In genomic region chr18:1499265-1499664, GRCh38 we compare ENCODE assay signal across 14 cellular contexts.
DNase-seq lines count a peak whose midpoint lies in the region; ATAC-seq and TF ChIP-seq lines count a peak whose summit lies in the region.
"Had no signal": no experiment of that assay in that cellular context is flagged by ENCODE, and none has a peak within 500 bp of the region (broad histone marks: within the 10 kb centered on the region; RNA-seq: fewer than 3 reads in every experiment).

No MANE protein-coding gene starts in this region.

- TF ChIP-seq CTCF in SK-N-SH (IDR thresholded peaks at IDR 0.05) = peak; percentile 37
- peak; percentile 6 for TF ChIP-seq CTCF in smooth muscle cell (IDR thresholded peaks at IDR 0.05; ENCODE audit: borderline replicate concordance, insufficient read depth, poor library complexity, severe bottlenecking)

- CTCF ChIA-PET in SK-N-SH (lab: Yijun Ruan, JAX) = no interaction called here

- ATAC-seq in SK-N-SH treated with all-trans-retinoic acid at 6 μM for 48 hours = no peak
- no peak for ATAC-seq in HG02623 (IDR thresholded peaks at IDR 0.05; ENCODE audit: unreplicated experiment)
- no peak for ATAC-seq in GM21360 (IDR thresholded peaks at IDR 0.05; ENCODE audit: unreplicated experiment)
- ATAC-seq: activated CD4-positive, CD25-positive, alpha-beta regulatory T cell treated with anti-CD3 and anti-CD28 coated beads, Interleukin-2, amount 50 U/mL, for 24 hours; left cardiac atrium; upper lobe of right lung had no signal

- H2AFZ ChIP-seq in SK-N-SH (ENCODE audit: low read depth) (no peak overlapping the region), smooth muscle cell (ENCODE audit: low read depth) (no peak overlapping the region)

- no peak overlapping the region for H3K9ac ChIP-seq in SK-N-SH
- H3K9ac ChIP-seq in adipocyte (ENCODE audit: low read length) = no peak overlapping the region
- H3K9ac ChIP-seq in smooth muscle cell (ENCODE audit: low read depth) = no peak overlapping the region

- POLR2A ChIA-PET in SK-N-SH (lab: Yijun Ruan, JAX) = no interaction called here

- H3K27ac ChIP-seq in SK-N-SH (ENCODE audit: low read depth in 2 of 2, low read length in 1 of 2) (no peak overlapping the region), smooth muscle cell (ENCODE audit: low read depth) (no peak overlapping the region)
- H3K27ac ChIP-seq: upper lobe of right lung had no signal

- no peaks in the 10 kb centered on the region for H3K27me3 ChIP-seq in SK-N-SH (ENCODE audit: insufficient read depth)
- H3K27me3 ChIP-seq in adipocyte (replicated peaks; ENCODE audit: control insufficient read depth, insufficient read depth, low read length) = no peaks in the 10 kb centered on the region
- H3K27me3 ChIP-seq in smooth muscle cell (ENCODE audit: low read depth) = no peaks in the 10 kb centered on the region
- H3K27me3 ChIP-seq: upper lobe of right lung had no signal

- DNase-seq in SK-N-SH (no peak), NCI-H146 (lab: John Stamatoyannopoulos, UW) (peak; percentile 24), adipocyte (ENCODE audit: low read depth) (peak; percentile 1), smooth muscle cell (lab: John Stamatoyannopoulos, UW; ENCODE audit: unreplicated experiment) (no peak), AML-193 (lab: John Stamatoyannopoulos, UW) (no peak)
- DNase-seq: activated naive CD8-positive, alpha-beta T cell treated with anti-CD3 and anti-CD28 coated beads, Interleukin-2, amount 10 ng/mL, durations not matched to agents 7 days and 5 days; left cardiac atrium; NK-92 treated with Interleukin-12 subunit alpha and Interleukin-12 subunit beta, amount 100 ng/mL, for 24 hours; stimulated activated CD4-positive, alpha-beta T cell treated with anti-CD3 and anti-CD28 coated beads, Interleukin-2, amount 100 ng/mL, for 24 hours; upper lobe of right lung had no signal

- H3K79me2 ChIP-seq in SK-N-SH (ENCODE audit: insufficient read depth) (no peaks in the 10 kb centered on the region), smooth muscle cell (ENCODE audit: low read depth) (no peaks in the 10 kb centered on the region)

- H4K20me1 ChIP-seq in SK-N-SH (ENCODE audit: insufficient read depth) = no peaks in the 10 kb centered on the region
- no peaks in the 10 kb centered on the region for H4K20me1 ChIP-seq in smooth muscle cell (ENCODE audit: low read depth)

- no peak for TF ChIP-seq RAD21 in SK-N-SH (IDR thresholded peaks at IDR 0.05; ENCODE audit: low read length)

- no peak overlapping the region for H3K4me2 ChIP-seq in SK-N-SH
- no peak overlapping the region for H3K4me2 ChIP-seq in smooth muscle cell

- H3F3A ChIP-seq in SK-N-SH (replicated peaks; ENCODE audit: insufficient read depth) = no peaks in the 10 kb centered on the region
- H3F3A ChIP-seq in smooth muscle cell (ENCODE audit: low read depth) = no peaks in the 10 kb centered on the region

- H3K4me3 ChIP-seq in SK-N-SH (ENCODE audit: low read depth in 2 of 2, low read length in 1 of 2) (no peak overlapping the region), adipocyte (ENCODE audit: low read length) (no peak overlapping the region), smooth muscle cell (no peak overlapping the region)
- H3K4me3 ChIP-seq: upper lobe of right lung had no signal

- H3K9me3 ChIP-seq in SK-N-SH (no peaks in the 10 kb centered on the region), adipocyte (ENCODE audit: control insufficient read depth, low read length) (peaks cover 15% of the 10 kb centered on the region), smooth muscle cell (replicated peaks; ENCODE audit: low read depth) (no peaks in the 10 kb centered on the region)
- H3K9me3 ChIP-seq: upper lobe of right lung had no signal

- H3K36me3 ChIP-seq in SK-N-SH (replicated peaks in 1 of 2; ENCODE audit: control insufficient read depth in 1 of 2, insufficient read depth in 2 of 2, low read length in 1 of 2) = no peaks in the 10 kb centered on the region
- no peaks in the 10 kb centered on the region for H3K36me3 ChIP-seq in adipocyte (ENCODE audit: control insufficient read depth, insufficient read depth, low read length, severe bottlenecking)
- H3K36me3 ChIP-seq in smooth muscle cell (ENCODE audit: low read depth) = no peaks in the 10 kb centered on the region
- H3K36me3 ChIP-seq: upper lobe of right lung had no signal

- no peaks in the 10 kb centered on the region for H3K9me2 ChIP-seq in SK-N-SH

- H3K4me1 ChIP-seq in SK-N-SH (ENCODE audit: control insufficient read depth in 1 of 2, insufficient read depth in 2 of 2, low read depth in 1 of 2, low read length in 1 of 2) = no peaks in the 10 kb centered on the region
- no peaks in the 10 kb centered on the region for H3K4me1 ChIP-seq in adipocyte (ENCODE audit: control insufficient read depth, insufficient read depth, low read length)
- no peaks in the 10 kb centered on the region for H3K4me1 ChIP-seq in smooth muscle cell (ENCODE audit: low read depth)
- H3K4me1 ChIP-seq: upper lobe of right lung had no signal

- no peak for TF ChIP-seq EP300 in SK-N-SH (IDR thresholded peaks at IDR 0.05; ENCODE audit: borderline replicate concordance in 1 of 2, low read depth in 1 of 2, low read length in 1 of 2)

TF ChIP-seq in SK-N-SH, 30 proteins besides CTCF, POLR2A, EP300 and RAD21:
- TF ChIP-seq FOSL2 (IDR thresholded peaks at IDR 0.05; ENCODE audit: borderline replicate concordance, low read depth) (no peak), RFX5 (IDR thresholded peaks at IDR 0.05; ENCODE audit: low read length) (no peak), TCF12 (IDR thresholded peaks at IDR 0.05) (no peak), YY1 (IDR thresholded peaks at IDR 0.05; ENCODE audit: low read depth) (no peak), ELF1 (IDR thresholded peaks at IDR 0.05) (no peak), RCOR1 (IDR thresholded peaks at IDR 0.05; ENCODE audit: low read length) (no peak), EZH2phosphoT487 (IDR thresholded peaks at IDR 0.05; ENCODE audit: borderline replicate concordance, low read depth) (no peak), POLR2AphosphoS5 (IDR thresholded peaks at IDR 0.05; ENCODE audit: low read depth, low read length) (no peak)

TF ChIP-seq in SK-N-SH treated with all-trans-retinoic acid at 6 μM for 48 hours, 23 proteins besides CTCF, POLR2A, EP300 and RAD21:
- no peak for TF ChIP-seq ARNTL (CRISPR knock-in tag; IDR thresholded peaks at IDR 0.05; ENCODE audit: borderline replicate concordance, low read depth)
- TF ChIP-seq, protein P1, sequence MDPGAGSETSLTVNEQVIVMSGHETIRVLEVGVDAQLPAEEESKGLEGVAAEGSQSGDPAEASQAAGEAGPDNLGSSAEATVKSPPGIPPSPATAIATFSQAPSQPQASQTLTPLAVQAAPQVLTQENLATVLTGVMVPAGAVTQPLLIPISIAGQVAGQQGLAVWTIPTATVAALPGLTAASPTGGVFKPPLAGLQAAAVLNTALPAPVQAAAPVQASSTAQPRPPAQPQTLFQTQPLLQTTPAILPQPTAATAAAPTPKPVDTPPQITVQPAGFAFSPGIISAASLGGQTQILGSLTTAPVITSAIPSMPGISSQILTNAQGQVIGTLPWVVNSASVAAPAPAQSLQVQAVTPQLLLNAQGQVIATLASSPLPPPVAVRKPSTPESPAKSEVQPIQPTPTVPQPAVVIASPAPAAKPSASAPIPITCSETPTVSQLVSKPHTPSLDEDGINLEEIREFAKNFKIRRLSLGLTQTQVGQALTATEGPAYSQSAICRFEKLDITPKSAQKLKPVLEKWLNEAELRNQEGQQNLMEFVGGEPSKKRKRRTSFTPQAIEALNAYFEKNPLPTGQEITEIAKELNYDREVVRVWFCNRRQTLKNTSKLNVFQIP (CRISPR knock-in tag; IDR thresholded peaks at IDR 0.05; ENCODE audit: borderline replicate concordance, low read depth) = no peak
- no peak for TF ChIP-seq TCF4 (CRISPR knock-in tag; IDR thresholded peaks at IDR 0.05; ENCODE audit: borderline replicate concordance)
- TF ChIP-seq CSDC2 (CRISPR knock-in tag; IDR thresholded peaks at IDR 0.05) = no peak
- TF ChIP-seq ZC3H10 (CRISPR knock-in tag; IDR thresholded peaks at IDR 0.05) = no peak
- TF ChIP-seq CREB5 (CRISPR knock-in tag; IDR thresholded peaks at IDR 0.05; ENCODE audit: low read depth) = no peak
- no peak for TF ChIP-seq GLIS3 (CRISPR knock-in tag; IDR thresholded peaks at IDR 0.05)
- TF ChIP-seq ZNF70 (CRISPR knock-in tag; IDR thresholded peaks at IDR 0.05) = no peak
- TF ChIP-seq ZNF8 (CRISPR knock-in tag; IDR thresholded peaks at IDR 0.05) = no peak

Comparison
In these comparisons a context has a peak if more than half of its experiments do, and no peak if none do; other contexts are left out.
1. DNase-seq: peak in NCI-H146 (single experiment) and adipocyte (single experiment); none in SK-N-SH (single experiment), smooth muscle cell (single experiment) and AML-193 (0 of 2).